In genomic region chr11:93522448-93522847, GRCh38 we compare ENCODE assay signal across 1 cellular context.
TF ChIP-seq lines count a peak whose summit lies in the region.

No MANE protein-coding gene starts in this region.

TF ChIP-seq in GM12878, 131 proteins besides CTCF, POLR2A, EP300 and RAD21:
- no peak for TF ChIP-seq SKIL (IDR thresholded peaks at IDR 0.05; ENCODE audit: low read depth, poor library complexity, severe bottlenecking)
- TF ChIP-seq RBBP5 (conservative IDR thresholded peaks at IDR 0.05) = no peak
- no peak for TF ChIP-seq NR2C1 (IDR thresholded peaks at IDR 0.05)
- no peak for TF ChIP-seq USF2 (IDR thresholded peaks at IDR 0.05; ENCODE audit: borderline replicate concordance, low read depth, low read length)
- TF ChIP-seq ZNF384 (IDR thresholded peaks at IDR 0.05; ENCODE audit: borderline replicate concordance, low read depth, low read length) = no peak
- no peak for TF ChIP-seq POLR2AphosphoS5 (IDR thresholded peaks at IDR 0.05; ENCODE audit: low read length)
